ENCODE assay signal across 1 cellular context in genomic region chr11:63858628-63859550, GRCh38.
A peak's percentile ranks its signal among the peaks of the same experiment; 100 is the strongest.
TF ChIP-seq lines count a peak whose summit lies in the region.

No MANE protein-coding gene starts in this region.

TF ChIP-seq in HepG2, 621 proteins besides CTCF, POLR2A, EP300 and RAD21 (continued from another document):
- TF ChIP-seq ZNF407 (CRISPR knock-in tag; IDR thresholded peaks at IDR 0.05; ENCODE audit: not compliant biosample characterization) (no peak), ZBTB21 (CRISPR knock-in tag; IDR thresholded peaks at IDR 0.05) (peak; percentile 97), ZSCAN31 (CRISPR knock-in tag; IDR thresholded peaks at IDR 0.05; ENCODE audit: low read depth) (no peak), NFKBIZ (CRISPR knock-in tag; IDR thresholded peaks at IDR 0.05) (0 out of 2 replicates have a peak, but pooled peaks have one; percentile 33), ZFP41 (CRISPR knock-in tag; IDR thresholded peaks at IDR 0.05; ENCODE audit: borderline replicate concordance) (no peak), FOXA3 (CRISPR knock-in tag; IDR thresholded peaks at IDR 0.05) (peak; percentile 64), NCOA2 (CRISPR knock-in tag; IDR thresholded peaks at IDR 0.05) (0 out of 2 replicates have a peak, but pooled peaks have one; percentile 19), HNF4A (CRISPR knock-in tag; IDR thresholded peaks at IDR 0.05) (peak; percentile 24; the same call in 1 of the 2 replicates), WIZ (CRISPR knock-in tag; IDR thresholded peaks at IDR 0.05) (no peak), SMAD1 (CRISPR knock-in tag; IDR thresholded peaks at IDR 0.05; ENCODE audit: borderline replicate concordance, low read depth) (no peak), SALL2 (CRISPR knock-in tag; IDR thresholded peaks at IDR 0.05) (no peak), RXRB (CRISPR knock-in tag; IDR thresholded peaks at IDR 0.05; ENCODE audit: borderline replicate concordance) (0 out of 2 replicates have a peak, but pooled peaks have one; percentile 11), ATF2 (CRISPR knock-in tag; IDR thresholded peaks at IDR 0.05) (peak; percentile 81; the same call in 1 of the 2 replicates)
- TF ChIP-seq, protein P1, sequence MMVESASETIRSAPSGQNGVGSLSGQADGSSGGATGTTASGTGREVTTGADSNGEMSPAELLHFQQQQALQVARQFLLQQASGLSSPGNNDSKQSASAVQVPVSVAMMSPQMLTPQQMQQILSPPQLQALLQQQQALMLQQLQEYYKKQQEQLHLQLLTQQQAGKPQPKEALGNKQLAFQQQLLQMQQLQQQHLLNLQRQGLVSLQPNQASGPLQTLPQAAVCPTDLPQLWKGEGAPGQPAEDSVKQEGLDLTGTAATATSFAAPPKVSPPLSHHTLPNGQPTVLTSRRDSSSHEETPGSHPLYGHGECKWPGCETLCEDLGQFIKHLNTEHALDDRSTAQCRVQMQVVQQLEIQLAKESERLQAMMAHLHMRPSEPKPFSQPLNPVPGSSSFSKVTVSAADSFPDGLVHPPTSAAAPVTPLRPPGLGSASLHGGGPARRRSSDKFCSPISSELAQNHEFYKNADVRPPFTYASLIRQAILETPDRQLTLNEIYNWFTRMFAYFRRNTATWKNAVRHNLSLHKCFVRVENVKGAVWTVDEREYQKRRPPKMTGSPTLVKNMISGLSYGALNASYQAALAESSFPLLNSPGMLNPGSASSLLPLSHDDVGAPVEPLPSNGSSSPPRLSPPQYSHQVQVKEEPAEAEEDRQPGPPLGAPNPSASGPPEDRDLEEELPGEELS (CRISPR knock-in tag; IDR thresholded peaks at IDR 0.05): 0 out of 2 replicates have a peak, but pooled peaks have one; percentile 24
- TF ChIP-seq, protein P2, sequence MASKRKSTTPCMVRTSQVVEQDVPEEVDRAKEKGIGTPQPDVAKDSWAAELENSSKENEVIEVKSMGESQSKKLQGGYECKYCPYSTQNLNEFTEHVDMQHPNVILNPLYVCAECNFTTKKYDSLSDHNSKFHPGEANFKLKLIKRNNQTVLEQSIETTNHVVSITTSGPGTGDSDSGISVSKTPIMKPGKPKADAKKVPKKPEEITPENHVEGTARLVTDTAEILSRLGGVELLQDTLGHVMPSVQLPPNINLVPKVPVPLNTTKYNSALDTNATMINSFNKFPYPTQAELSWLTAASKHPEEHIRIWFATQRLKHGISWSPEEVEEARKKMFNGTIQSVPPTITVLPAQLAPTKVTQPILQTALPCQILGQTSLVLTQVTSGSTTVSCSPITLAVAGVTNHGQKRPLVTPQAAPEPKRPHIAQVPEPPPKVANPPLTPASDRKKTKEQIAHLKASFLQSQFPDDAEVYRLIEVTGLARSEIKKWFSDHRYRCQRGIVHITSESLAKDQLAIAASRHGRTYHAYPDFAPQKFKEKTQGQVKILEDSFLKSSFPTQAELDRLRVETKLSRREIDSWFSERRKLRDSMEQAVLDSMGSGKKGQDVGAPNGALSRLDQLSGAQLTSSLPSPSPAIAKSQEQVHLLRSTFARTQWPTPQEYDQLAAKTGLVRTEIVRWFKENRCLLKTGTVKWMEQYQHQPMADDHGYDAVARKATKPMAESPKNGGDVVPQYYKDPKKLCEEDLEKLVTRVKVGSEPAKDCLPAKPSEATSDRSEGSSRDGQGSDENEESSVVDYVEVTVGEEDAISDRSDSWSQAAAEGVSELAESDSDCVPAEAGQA (IDR thresholded peaks at IDR 0.05; ENCODE audit: low read depth): 0 out of 2 replicates have a peak, but pooled peaks have one; percentile 47
- TF ChIP-seq, protein P2 (CRISPR knock-in tag; IDR thresholded peaks at IDR 0.05; ENCODE audit: borderline replicate concordance): no peak
